Comparison of ENCODE assay signal across 30 cellular contexts in genomic region chr18:69649678-69650077, GRCh38.
DNase-seq lines count a peak whose midpoint lies in the region; ATAC-seq, FAIRE-seq and TF ChIP-seq lines count a peak whose summit lies in the region.
"Had no signal": no experiment of that assay in that cellular context is flagged by ENCODE, and none has a peak within 500 bp of the region (broad histone marks: within the 10 kb centered on the region; RNA-seq: fewer than 3 reads in every experiment).

No MANE protein-coding gene starts in this region.

- no peaks in the 10 kb centered on the region for H3K36me3 ChIP-seq in IMR-90 (ENCODE audit: control insufficient read depth, insufficient read depth, low read length)
- H3K36me3 ChIP-seq in K562 (ENCODE audit: control insufficient read depth, insufficient read depth, low read length), result no peaks in the 10 kb centered on the region
- H3K36me3 ChIP-seq: BE2C; BLaER1; BLaER1 treated with 17β-estradiol and CSF1 and Interleukin-3, amounts not matched to agents 10 nM and 100 nM had no signal

- no TSS peak for BruUV-seq in IMR-90 (replicated peaks; lab: Mats Ljungman, UMichigan)
- no TSS peak for BruUV-seq in K562 (replicated peaks; lab: Mats Ljungman, UMichigan)

- H3K23ac ChIP-seq in IMR-90 (ENCODE audit: low read depth, low read length), result no peak overlapping the region

- dilution Hi-C loops in IMR-90 (cut with HindIII; ENCODE audit: low sequenced_read_pairs, unreplicated experiment), result no loop called here

- no peak overlapping the region for H2BK20ac ChIP-seq in IMR-90 (ENCODE audit: low read depth, low read length)

- H3K9me3 ChIP-seq in IMR-90 (ENCODE audit: control insufficient read depth, insufficient read depth, low read length), result no peaks in the 10 kb centered on the region
- H3K9me3 ChIP-seq in K562 (replicated peaks; ENCODE audit: control insufficient read depth, insufficient read depth, low read depth, low read length), result no peaks in the 10 kb centered on the region
- H3K9me3 ChIP-seq: A549; BE2C; BLaER1; BLaER1 treated with 17β-estradiol and CSF1 and Interleukin-3, amounts not matched to agents 10 nM and 100 nM; Caco-2 had no signal

- no peak overlapping the region for H4K91ac ChIP-seq in IMR-90 (ENCODE audit: insufficient read depth, low read depth, low read length)

- no peak for TF ChIP-seq RAD21 in IMR-90 (IDR thresholded peaks at IDR 0.05; ENCODE audit: low read length)
- no peak for TF ChIP-seq RAD21 in K562 (CRISPR knock-in tag; conservative IDR thresholded peaks at IDR 0.05 in 1 of 2, IDR thresholded peaks at IDR 0.05 in 1 of 2)

- H3K79me1 ChIP-seq in IMR-90 (ENCODE audit: low read depth in 1 of 2, low read length in 2 of 2), result no peaks in the 10 kb centered on the region

- H3K56ac ChIP-seq in IMR-90 (ENCODE audit: extremely low read depth, insufficient read depth, low read length), result no peak overlapping the region

- in situ Hi-C loops in IMR-90 (cut with MboI; ENCODE audit: low sequenced_read_pairs), result no loop called here
- in situ Hi-C loops in K562 (cut with MboI), result no loop called here

- H4K8ac ChIP-seq in IMR-90 (ENCODE audit: low read depth in 2 of 2, low read length in 2 of 2), result no peak overlapping the region

- no peak overlapping the region for H2AFZ ChIP-seq in IMR-90 (replicated peaks; ENCODE audit: low read length, poor library complexity)
- no peak overlapping the region for H2AFZ ChIP-seq in K562 (ENCODE audit: low read depth, low read length)

- no peak overlapping the region for H3K9ac ChIP-seq in IMR-90 (ENCODE audit: low read depth, low read length)
- H3K9ac ChIP-seq in K562 (ENCODE audit: insufficient read depth in 1 of 2, low read depth in 2 of 2, low read length in 2 of 2), result no peak overlapping the region
- H3K9ac ChIP-seq: BLaER1; BLaER1 treated with 17β-estradiol and CSF1 and Interleukin-3, amounts not matched to agents 10 nM and 100 nM had no signal

- no peak overlapping the region for H2AK5ac ChIP-seq in IMR-90 (ENCODE audit: low read depth, low read length)

- H3K27me3 ChIP-seq in IMR-90 (ENCODE audit: control insufficient read depth, insufficient read depth, low read length), result no peaks in the 10 kb centered on the region
- no peaks in the 10 kb centered on the region for H3K27me3 ChIP-seq in K562 (ENCODE audit: control insufficient read depth in 2 of 2, insufficient read depth in 2 of 2, low read length in 2 of 2)
- H3K27me3 ChIP-seq: BE2C; BLaER1; BLaER1 treated with 17β-estradiol and CSF1 and Interleukin-3, amounts not matched to agents 10 nM and 100 nM had no signal

- intact Hi-C loops in IMR-90 (cut with micrococcal nuclease) (no loop called here), K562 (cut with micrococcal nuclease) (no loop called here)

- POLR2A ChIA-PET in IMR-90 (lab: Charles Lee; ENCODE audit: unreplicated experiment), result no interaction called here
- POLR2A ChIA-PET in K562 (lab: Yijun Ruan, JAX), result no interaction called here

- CTCF ChIA-PET in IMR-90 (lab: Yijun Ruan, JAX), result interaction anchor here (0.5 kb wide), 1 partner anchor 41 kb away, joined by 3 read pairs; no protein-coding TSS in a partner anchor
- CTCF ChIA-PET in K562 (lab: Yijun Ruan, JAX; ENCODE audit: low intra/inter-chr PET ratio), result no interaction called here

- H3K4me3 ChIP-seq in IMR-90 (ENCODE audit: insufficient read depth, low read depth, low read length) (no peak overlapping the region), K562 (no peak overlapping the region)
- H3K4me3 ChIP-seq: A549; BLaER1; BLaER1 treated with 17β-estradiol and CSF1 and Interleukin-3, amounts not matched to agents 10 nM and 100 nM had no signal

- no peak overlapping the region for H3K18ac ChIP-seq in IMR-90 (ENCODE audit: low read depth, low read length)

- no peak overlapping the region for H2BK120ac ChIP-seq in IMR-90 (ENCODE audit: low read depth, low read length)

- no peak overlapping the region for H2BK15ac ChIP-seq in IMR-90 (ENCODE audit: low read depth, low read length)

- no peak overlapping the region; the same call in 1 of the 2 replicates for H3K14ac ChIP-seq in IMR-90 (replicated peaks; ENCODE audit: low read depth, low read length)

- TF ChIP-seq CTCF in IMR-90 (conservative IDR thresholded peaks at IDR 0.05; ENCODE audit: low read depth, low read length), result no peak
- no peak for TF ChIP-seq CTCF in K562 (IDR thresholded peaks at IDR 0.05 in 2 of 3, conservative IDR thresholded peaks at IDR 0.05 in 1 of 3; ENCODE audit: insufficient read depth in 2 of 3, low read depth in 1 of 3, low read length in 3 of 3)

- ATAC-seq in IMR-90 (ENCODE audit: low read depth) (no peak), K562 (no peak), GM21367 (IDR thresholded peaks at IDR 0.05; ENCODE audit: unreplicated experiment) (no peak)
- ATAC-seq: A549; CD8-positive, alpha-beta T cell had no signal

- H3K27ac ChIP-seq in IMR-90 (ENCODE audit: insufficient read depth, low read length) (no peak overlapping the region), K562 (ENCODE audit: extremely low read depth, low read depth, low read length) (no peak overlapping the region)
- H3K27ac ChIP-seq: 22Rv1; A549; BLaER1; BLaER1 treated with 17β-estradiol and CSF1 and Interleukin-3, amounts not matched to agents 10 nM and 100 nM; C4-2B had no signal

- no peaks in the 10 kb centered on the region for H3K4me1 ChIP-seq in IMR-90 (ENCODE audit: control insufficient read depth, insufficient read depth, low read length)
- no peaks in the 10 kb centered on the region for H3K4me1 ChIP-seq in K562 (replicated peaks in 1 of 2; ENCODE audit: control insufficient read depth in 2 of 2, insufficient read depth in 2 of 2, low read length in 2 of 2)
- H3K4me1 ChIP-seq: A549; BE2C; BLaER1; BLaER1 treated with 17β-estradiol and CSF1 and Interleukin-3, amounts not matched to agents 10 nM and 100 nM; Caco-2 had no signal

- no CpG with 5 or more reads among the region's 2 CpGs for WGBS in IMR-90 (ENCODE audit: extremely low coverage in 2 of 2, insufficient read length in 1 of 2), 2 experiments
- 8% methylated on average over 2 of the region's 2 CpGs for WGBS in K562 (ENCODE audit: insufficient coverage, low coverage, missing lambda C conversion rate)

- no peak overlapping the region for H3K4me2 ChIP-seq in IMR-90 (ENCODE audit: low read depth, low read length)
- H3K4me2 ChIP-seq in K562 (ENCODE audit: insufficient read depth, low read length), result no peak overlapping the region
- H3K4me2 ChIP-seq: A549; BLaER1; BLaER1 treated with 17β-estradiol and CSF1 and Interleukin-3, amounts not matched to agents 10 nM and 100 nM had no signal

- H4K5ac ChIP-seq in IMR-90 (ENCODE audit: low read depth, low read length), result no peak overlapping the region

- H3K4ac ChIP-seq in IMR-90 (ENCODE audit: low read depth, low read length), result no peak overlapping the region

- FAIRE-seq in K562 (lab: Jason Lieb, UNC), result no peak
- FAIRE-seq: A204.1, A549 had no signal

- no peak overlapping the region for H2AK9ac ChIP-seq in IMR-90 (replicated peaks; ENCODE audit: low read depth, low read length, poor library complexity)

- no peak for DNase-seq in IMR-90
- no peak for DNase-seq in K562 (ENCODE audit: extremely low read depth in 1 of 4, low spot score in 3 of 4)
- no peak for DNase-seq in NCI-H2107 treated with DMSO at 0.1 percent for 48 hours (lab: John Stamatoyannopoulos, UW; ENCODE audit: unreplicated experiment)
- DNase-seq: 8988T; ACHN; AML-193; BE2C; C1 segment of cervical spinal cord; Caco-2; Calu3; CD4-positive, alpha-beta memory T cell; CD4-positive, alpha-beta T cell; CD4-positive, CD25-positive, alpha-beta regulatory T cell; CD8-positive, alpha-beta memory T cell; CD8-positive, alpha-beta T cell; COR-L47; DMS 273 treated with DMSO at 0.1 percent for 48 hours; DMS153; DMS53; DMS79; DMS79 treated with DMSO at 0.1 percent for 48 hours; DND-41; EL had no signal

- TF ChIP-seq POLR2A in IMR-90 (IDR thresholded peaks at IDR 0.05; ENCODE audit: low read depth, low read length), result no peak
- no peak for TF ChIP-seq POLR2A in K562 (conservative IDR thresholded peaks at IDR 0.05)

- no peaks in the 10 kb centered on the region for H3K9me1 ChIP-seq in IMR-90 (ENCODE audit: insufficient read depth, low read length)
- no peaks in the 10 kb centered on the region for H3K9me1 ChIP-seq in K562 (ENCODE audit: control insufficient read depth, insufficient read depth, low read length)

- H3K79me2 ChIP-seq in K562 (ENCODE audit: control insufficient read depth, insufficient read depth, low read length), result no peaks in the 10 kb centered on the region

- no peak overlapping the region for H2BK5ac ChIP-seq in IMR-90 (ENCODE audit: low read depth, low read length, poor library complexity, severe bottlenecking)

- TF ChIP-seq EP300 in K562 (IDR thresholded peaks at IDR 0.05; ENCODE audit: low read length), result no peak

- H4K20me1 ChIP-seq in IMR-90 (ENCODE audit: insufficient read depth, low read length) (no peaks in the 10 kb centered on the region), K562 (replicated peaks; ENCODE audit: control insufficient read depth, insufficient read depth, low read length) (no peaks in the 10 kb centered on the region)
- H4K20me1 ChIP-seq: BLaER1; BLaER1 treated with 17β-estradiol and CSF1 and Interleukin-3, amounts not matched to agents 10 nM and 100 nM had no signal

TF ChIP-seq in IMR-90, 13 proteins besides CTCF, POLR2A, EP300 and RAD21:
- TF ChIP-seq BHLHE40 (IDR thresholded peaks at IDR 0.05; ENCODE audit: low read depth, low read length) (no peak), CEBPB (IDR thresholded peaks at IDR 0.05; ENCODE audit: low read depth, low read length) (0 out of 2 replicates have a peak, but pooled peaks have one; percentile 4), CHD1 (IDR thresholded peaks at IDR 0.05; ENCODE audit: low read depth, low read length) (no peak), MXI1 (IDR thresholded peaks at IDR 0.05; ENCODE audit: borderline replicate concordance, low read depth, low read length) (no peak)

TF ChIP-seq in K562, 482 proteins besides CTCF, POLR2A, EP300 and RAD21:
- TF ChIP-seq ZNF561 (CRISPR knock-in tag; conservative IDR thresholded peaks at IDR 0.05) (no peak), CEBPG (CRISPR knock-in tag; IDR thresholded peaks at IDR 0.05) (no peak), CEBPG (tag; conservative IDR thresholded peaks at IDR 0.05 in 1 of 2, IDR thresholded peaks at IDR 0.05 in 1 of 2) (peak; percentile 47 to 86), CEBPB (tag; IDR thresholded peaks at IDR 0.05) (peak; percentile 62)
